In the genomic region with DNA sequence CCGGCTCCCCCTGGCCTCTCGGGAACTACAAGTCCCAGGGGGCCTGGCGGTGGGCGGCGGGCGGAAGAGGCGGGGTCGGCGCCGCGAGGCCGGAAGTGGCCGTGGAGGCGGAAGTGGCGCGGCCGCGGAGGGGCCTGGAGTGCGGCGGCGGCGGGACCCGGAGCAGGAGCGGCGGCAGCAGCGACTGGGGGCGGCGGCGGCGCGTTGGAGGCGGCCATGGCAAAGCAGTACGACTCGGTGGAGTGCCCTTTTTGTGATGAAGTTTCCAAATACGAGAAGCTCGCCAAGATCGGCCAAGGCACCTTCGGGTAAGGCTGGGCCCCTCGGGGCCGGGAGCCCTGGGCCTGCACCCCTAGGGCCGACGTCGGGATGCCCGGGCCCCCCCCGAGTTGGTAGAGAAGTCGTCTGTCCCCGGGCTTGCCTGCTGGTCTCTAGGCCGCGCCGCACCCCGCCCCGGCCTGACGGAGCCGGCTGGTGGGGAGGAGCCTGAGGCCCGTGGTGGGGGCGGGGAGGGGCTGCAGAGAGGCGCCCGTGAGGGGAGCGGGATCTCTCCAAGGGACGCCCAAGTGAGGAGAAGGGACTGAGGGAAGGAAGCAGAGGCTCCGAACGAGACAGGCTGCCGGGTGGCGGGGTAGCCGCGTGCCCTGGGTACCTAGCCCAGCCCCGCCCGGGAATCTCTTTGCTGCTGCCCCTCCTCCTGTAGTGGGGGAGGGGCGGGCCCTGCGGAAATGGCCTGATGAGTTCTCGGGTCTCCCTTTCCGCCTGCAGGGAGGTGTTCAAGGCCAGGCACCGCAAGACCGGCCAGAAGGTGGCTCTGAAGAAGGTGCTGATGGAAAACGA, we compare ENCODE assay signal across 1 cellular context.
TF ChIP-seq lines count a peak whose summit lies in the region.

A gene (plus strand): TSS at position 102 of the 840 bp plus-strand sequence. CDS start 115 bp downstream, at position 217.

TF ChIP-seq in GM23338, 12 proteins besides CTCF, POLR2A, EP300 and RAD21 (continued from another document):
- TF ChIP-seq, protein P1, sequence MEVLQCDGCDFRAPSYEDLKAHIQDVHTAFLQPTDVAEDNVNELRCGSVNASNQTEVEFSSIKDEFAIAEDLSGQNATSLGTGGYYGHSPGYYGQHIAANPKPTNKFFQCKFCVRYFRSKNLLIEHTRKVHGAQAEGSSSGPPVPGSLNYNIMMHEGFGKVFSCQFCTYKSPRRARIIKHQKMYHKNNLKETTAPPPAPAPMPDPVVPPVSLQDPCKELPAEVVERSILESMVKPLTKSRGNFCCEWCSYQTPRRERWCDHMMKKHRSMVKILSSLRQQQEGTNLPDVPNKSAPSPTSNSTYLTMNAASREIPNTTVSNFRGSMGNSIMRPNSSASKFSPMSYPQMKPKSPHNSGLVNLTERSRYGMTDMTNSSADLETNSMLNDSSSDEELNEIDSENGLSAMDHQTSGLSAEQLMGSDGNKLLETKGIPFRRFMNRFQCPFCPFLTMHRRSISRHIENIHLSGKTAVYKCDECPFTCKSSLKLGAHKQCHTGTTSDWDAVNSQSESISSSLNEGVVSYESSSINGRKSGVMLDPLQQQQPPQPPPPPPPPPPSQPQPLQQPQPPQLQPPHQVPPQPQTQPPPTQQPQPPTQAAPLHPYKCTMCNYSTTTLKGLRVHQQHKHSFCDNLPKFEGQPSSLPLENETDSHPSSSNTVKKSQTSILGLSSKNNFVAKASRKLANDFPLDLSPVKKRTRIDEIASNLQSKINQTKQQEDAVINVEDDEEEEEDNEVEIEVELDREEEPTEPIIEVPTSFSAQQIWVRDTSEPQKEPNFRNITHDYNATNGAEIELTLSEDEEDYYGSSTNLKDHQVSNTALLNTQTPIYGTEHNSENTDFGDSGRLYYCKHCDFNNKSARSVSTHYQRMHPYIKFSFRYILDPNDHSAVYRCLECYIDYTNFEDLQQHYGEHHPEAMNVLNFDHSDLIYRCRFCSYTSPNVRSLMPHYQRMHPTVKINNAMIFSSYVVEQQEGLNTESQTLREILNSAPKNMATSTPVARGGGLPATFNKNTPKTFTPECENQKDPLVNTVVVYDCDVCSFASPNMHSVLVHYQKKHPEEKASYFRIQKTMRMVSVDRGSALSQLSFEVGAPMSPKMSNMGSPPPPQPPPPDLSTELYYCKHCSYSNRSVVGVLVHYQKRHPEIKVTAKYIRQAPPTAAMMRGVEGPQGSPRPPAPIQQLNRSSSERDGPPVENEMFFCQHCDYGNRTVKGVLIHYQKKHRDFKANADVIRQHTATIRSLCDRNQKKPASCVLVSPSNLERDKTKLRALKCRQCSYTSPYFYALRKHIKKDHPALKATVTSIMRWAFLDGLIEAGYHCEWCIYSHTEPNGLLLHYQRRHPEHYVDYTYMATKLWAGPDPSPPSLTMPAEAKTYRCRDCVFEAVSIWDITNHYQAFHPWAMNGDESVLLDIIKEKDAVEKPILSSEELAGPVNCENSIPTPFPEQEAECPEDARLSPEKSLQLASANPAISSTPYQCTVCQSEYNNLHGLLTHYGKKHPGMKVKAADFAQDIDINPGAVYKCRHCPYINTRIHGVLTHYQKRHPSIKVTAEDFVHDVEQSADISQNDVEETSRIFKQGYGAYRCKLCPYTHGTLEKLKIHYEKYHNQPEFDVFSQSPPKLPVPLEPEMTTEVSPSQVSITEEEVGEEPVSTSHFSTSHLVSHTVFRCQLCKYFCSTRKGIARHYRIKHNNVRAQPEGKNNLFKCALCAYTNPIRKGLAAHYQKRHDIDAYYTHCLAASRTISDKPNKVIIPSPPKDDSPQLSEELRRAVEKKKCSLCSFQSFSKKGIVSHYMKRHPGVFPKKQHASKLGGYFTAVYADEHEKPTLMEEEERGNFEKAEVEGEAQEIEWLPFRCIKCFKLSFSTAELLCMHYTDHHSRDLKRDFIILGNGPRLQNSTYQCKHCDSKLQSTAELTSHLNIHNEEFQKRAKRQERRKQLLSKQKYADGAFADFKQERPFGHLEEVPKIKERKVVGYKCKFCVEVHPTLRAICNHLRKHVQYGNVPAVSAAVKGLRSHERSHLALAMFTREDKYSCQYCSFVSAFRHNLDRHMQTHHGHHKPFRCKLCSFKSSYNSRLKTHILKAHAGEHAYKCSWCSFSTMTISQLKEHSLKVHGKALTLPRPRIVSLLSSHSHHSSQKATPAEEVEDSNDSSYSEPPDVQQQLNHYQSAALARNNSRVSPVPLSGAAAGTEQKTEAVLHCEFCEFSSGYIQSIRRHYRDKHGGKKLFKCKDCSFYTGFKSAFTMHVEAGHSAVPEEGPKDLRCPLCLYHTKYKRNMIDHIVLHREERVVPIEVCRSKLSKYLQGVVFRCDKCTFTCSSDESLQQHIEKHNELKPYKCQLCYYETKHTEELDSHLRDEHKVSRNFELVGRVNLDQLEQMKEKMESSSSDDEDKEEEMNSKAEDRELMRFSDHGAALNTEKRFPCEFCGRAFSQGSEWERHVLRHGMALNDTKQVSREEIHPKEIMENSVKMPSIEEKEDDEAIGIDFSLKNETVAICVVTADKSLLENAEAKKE (CRISPR knock-in tag; IDR thresholded peaks at IDR 0.05), result no peak
- TF ChIP-seq POLR2AphosphoS5 (IDR thresholded peaks at IDR 0.05; ENCODE audit: low read depth) (peak; percentile 61), ZNF331 (CRISPR knock-in tag; IDR thresholded peaks at IDR 0.05; ENCODE audit: low read depth) (no peak), STAT1 (IDR thresholded peaks at IDR 0.05; ENCODE audit: unreplicated experiment) (no peak), CREB1 (CRISPR knock-in tag; IDR thresholded peaks at IDR 0.05; ENCODE audit: low read depth) (peak; percentile 59)
- TF ChIP-seq, protein P2, sequence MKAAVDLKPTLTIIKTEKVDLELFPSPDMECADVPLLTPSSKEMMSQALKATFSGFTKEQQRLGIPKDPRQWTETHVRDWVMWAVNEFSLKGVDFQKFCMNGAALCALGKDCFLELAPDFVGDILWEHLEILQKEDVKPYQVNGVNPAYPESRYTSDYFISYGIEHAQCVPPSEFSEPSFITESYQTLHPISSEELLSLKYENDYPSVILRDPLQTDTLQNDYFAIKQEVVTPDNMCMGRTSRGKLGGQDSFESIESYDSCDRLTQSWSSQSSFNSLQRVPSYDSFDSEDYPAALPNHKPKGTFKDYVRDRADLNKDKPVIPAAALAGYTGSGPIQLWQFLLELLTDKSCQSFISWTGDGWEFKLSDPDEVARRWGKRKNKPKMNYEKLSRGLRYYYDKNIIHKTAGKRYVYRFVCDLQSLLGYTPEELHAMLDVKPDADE (IDR thresholded peaks at IDR 0.05), result peak; percentile 82
